18 cellular contexts compared by ENCODE assay signal in the genomic region with DNA sequence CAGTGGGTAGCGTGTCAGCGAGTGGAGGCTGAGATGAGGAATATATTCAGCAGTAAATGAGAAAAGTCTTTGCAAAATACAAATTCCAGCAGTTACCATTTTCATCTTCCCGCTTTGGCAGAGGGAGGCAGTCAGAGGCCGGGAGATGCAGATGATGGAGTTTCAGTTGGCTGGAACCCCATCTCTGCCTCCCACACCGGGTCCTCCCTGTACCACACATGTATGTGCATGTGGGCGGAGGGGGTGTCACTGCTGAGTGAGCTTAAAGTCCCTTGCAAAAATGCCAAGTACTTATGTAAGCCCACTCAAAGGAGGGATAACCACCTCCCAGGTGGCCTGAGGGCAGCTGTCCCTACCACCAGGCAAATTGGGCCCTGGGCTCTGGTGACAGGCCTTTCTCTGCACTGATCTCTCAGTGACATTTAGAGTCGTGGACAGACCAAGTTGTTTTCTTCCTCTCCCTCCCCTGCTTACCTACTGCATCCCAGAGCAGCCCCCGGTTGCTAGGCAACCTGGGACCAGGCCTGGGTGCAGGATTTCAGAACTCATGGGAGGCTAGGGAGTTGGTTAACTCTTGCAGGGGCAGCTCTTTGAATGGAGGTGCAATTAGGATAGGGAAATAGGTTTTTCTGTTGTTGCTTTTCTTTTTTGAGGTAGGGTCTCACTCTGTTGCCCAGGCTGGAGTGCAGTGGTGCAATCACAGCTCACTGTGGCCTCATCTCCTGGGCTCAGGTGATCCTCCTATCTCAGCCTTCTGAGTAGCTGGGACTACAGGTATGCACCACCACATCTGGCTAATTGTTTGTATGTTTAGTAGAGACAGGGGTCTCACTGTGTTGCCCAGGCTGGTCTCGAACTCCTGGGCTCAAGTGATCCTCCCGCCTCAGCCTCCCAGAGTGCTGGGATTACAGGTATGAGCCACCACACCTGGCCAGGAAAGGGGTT. TPM values are rescaled to one million over a fixed set of nuclear protein-coding genes. Genes with fewer than 3 reads are reported as not detected.
DNase-seq lines count a peak whose midpoint lies in the region; ATAC-seq and TF ChIP-seq lines count a peak whose summit lies in the region.
"Had no signal": no experiment of that assay in that cellular context is flagged by ENCODE, and none has a peak within 500 bp of the region (broad histone marks: within the 10 kb centered on the region; RNA-seq: fewer than 3 reads in every experiment).

No MANE protein-coding gene starts in this region.

- no peak overlapping the region for H3K4me3 ChIP-seq in dorsolateral prefrontal cortex
- H3K4me3 ChIP-seq: Peyer's patch had no signal

- intact Hi-C loops in dorsolateral prefrontal cortex (cut with DNase I) = no loop called here

- no peak overlapping the region for H3K27ac Mint-ChIP-seq in T-helper 17 cell
- H3K27ac Mint-ChIP-seq: CD4-positive, CD25-positive, alpha-beta regulatory T cell had no signal

- H3K4me1 Mint-ChIP-seq in T-helper 17 cell = peaks cover 15% of the 10 kb centered on the region

- H3K27me3 ChIP-seq in dorsolateral prefrontal cortex = no peaks in the 10 kb centered on the region
- H3K27me3 ChIP-seq: Peyer's patch had no signal

- no peaks in the 10 kb centered on the region for H3K9me3 ChIP-seq in T-helper 17 cell (ENCODE audit: control insufficient read depth, low read length, poor library complexity, severe bottlenecking)

- peaks cover 2% of the 10 kb centered on the region for H3K36me3 Mint-ChIP-seq in T-helper 17 cell (ENCODE audit: low read depth)

- no peaks in the 10 kb centered on the region for H3K27me3 Mint-ChIP-seq in T-helper 17 cell

- no peak for ATAC-seq in T-helper 17 cell

- no peak for TF ChIP-seq CTCF in dorsolateral prefrontal cortex (IDR thresholded peaks at IDR 0.05 in 54 of 56, conservative IDR thresholded peaks at IDR 0.05 in 2 of 56; ENCODE audit: low read depth in 1 of 56, partially characterized antibody in 56 of 56)

- H3K4me3 Mint-ChIP-seq in T-helper 17 cell = no peak overlapping the region
- H3K4me3 Mint-ChIP-seq: CD4-positive, CD25-positive, alpha-beta regulatory T cell had no signal

- peak; percentile 26 for DNase-seq in NCI-H2227 (lab: John Stamatoyannopoulos, UW; ENCODE audit: unreplicated experiment)
- no peak for DNase-seq in NCI-H2227 treated with DMSO at 0.1 percent for 48 hours (lab: John Stamatoyannopoulos, UW)
- peak; percentile 6 for DNase-seq in SK-N-DZ (ENCODE audit: low spot score)
- peak in 5 of 10 donors; percentile 63 to 74 (median 68) for DNase-seq in dorsolateral prefrontal cortex
- DNase-seq in retina = peak; percentile 14
- no peak for DNase-seq in stimulated activated CD4-positive, alpha-beta T cell treated with anti-CD3 and anti-CD28 coated beads, Interleukin-1b, Interleukin-23, amount 100 ng/mL, for 48 hours
- DNase-seq in T-helper 17 cell = no peak
- DNase-seq in ecto neural progenitor cell (ENCODE audit: low spot score) = no peak
- DNase-seq: AML-193; CD4-positive, CD25-positive, alpha-beta regulatory T cell; MM.1S; NCI-H1105; NCI-H2029; NCI-H446 treated with DMSO at 0.1 percent for 48 hours; Peyer's patch; Right ventricle myocardium superior had no signal

- peak overlapping the region in 41 of 59 donors; percentile 14 to 81 (median 57) for H3K27ac ChIP-seq in dorsolateral prefrontal cortex
- H3K27ac ChIP-seq: Peyer's patch had no signal

RNA-seq across cellular contexts. Expression of a gene that starts 17.1 kb away (rescaled TPM):
- polyA plus RNA-seq in SK-N-DZ (2014; cell fraction: cytosol; rRNA removed) = 0.03 TPM in 1 of 2 replicates, not detected in the other
- polyA plus RNA-seq in SK-N-DZ (2014; cell fraction: nucleus; rRNA removed) = not detected in 2 replicates
- 10 to 100 TPM in 65 of 120 experiments, 1 to 10 TPM in 55; 2.9 to 18.7 (median 10.4) TPM for total RNA-seq in dorsolateral prefrontal cortex
- total RNA-seq in T-helper 17 cell = 1 to 10 TPM in 1 of 2 donors, under 1 TPM in 1; 0.81 to 1.0 TPM
- total RNA-seq: H4 had no signal

RNA-seq across cellular contexts. Expression of a gene that starts 17.5 kb away (rescaled TPM):
- not detected in 2 replicates for polyA plus RNA-seq in SK-N-DZ (2014; cell fraction: cytosol; rRNA removed)
- not detected in 2 replicates for polyA plus RNA-seq in SK-N-DZ (2014; cell fraction: nucleus; rRNA removed)
- 1 to 10 TPM in 7 of 120 experiments, under 1 TPM in 46, not detected in 67; 0.13 to 3.1 (median 0.46) TPM for total RNA-seq in dorsolateral prefrontal cortex
- total RNA-seq in T-helper 17 cell = under 1 TPM in 1 of 2 donors, not detected in 1; 0.25 TPM
- total RNA-seq: CD4-positive, CD25-positive, alpha-beta regulatory T cell; Daoy; H4; Right ventricle myocardium superior had no signal
- polyA plus RNA-seq: CD4-positive, CD25-positive, alpha-beta regulatory T cell had no signal

RNA-seq across cellular contexts. Expression of a gene that starts 29.7 kb away (rescaled TPM):
- not detected in 2 replicates for polyA plus RNA-seq in SK-N-DZ (2014; cell fraction: cytosol; rRNA removed)
- not detected in 2 replicates for polyA plus RNA-seq in SK-N-DZ (2014; cell fraction: nucleus; rRNA removed)
- total RNA-seq in dorsolateral prefrontal cortex = under 1 TPM in 1 of 120 experiments, not detected in 119; 0.28 TPM
- total RNA-seq in T-helper 17 cell = not detected
- total RNA-seq: CD4-positive, CD25-positive, alpha-beta regulatory T cell; Daoy; H4; Right ventricle myocardium superior had no signal
- polyA plus RNA-seq: CD4-positive, CD25-positive, alpha-beta regulatory T cell had no signal

RNA-seq across cellular contexts. Expression of a gene that starts 49.5 kb away (rescaled TPM):
- polyA plus RNA-seq in SK-N-DZ (2014; cell fraction: cytosol; rRNA removed) = not detected in 2 replicates
- polyA plus RNA-seq in SK-N-DZ (2014; cell fraction: nucleus; rRNA removed) = not detected in 2 replicates
- total RNA-seq in dorsolateral prefrontal cortex = under 1 TPM in 3 of 120 experiments, not detected in 117; 0.16 to 0.26 (median 0.17) TPM
- not detected for total RNA-seq in T-helper 17 cell
- total RNA-seq: CD4-positive, CD25-positive, alpha-beta regulatory T cell; Daoy; H4; Right ventricle myocardium superior had no signal
- polyA plus RNA-seq: CD4-positive, CD25-positive, alpha-beta regulatory T cell had no signal

Comparison
In these comparisons a context has a peak if more than half of its experiments do, and no peak if none do; other contexts are left out.
1. DNase-seq: peak in NCI-H2227 (single experiment), SK-N-DZ (single experiment) and retina (single experiment); none in NCI-H2227 treated with DMSO at 0.1 percent for 48 hours (single experiment), stimulated activated CD4-positive, alpha-beta T cell treated with anti-CD3 and anti-CD28 coated beads, Interleukin-1b, Interleukin-23, amount 100 ng/mL, for 48 hours (single experiment), T-helper 17 cell (0 of 3) and ecto neural progenitor cell (single experiment).